In genomic region chr10:71765176-71765906, GRCh38 we compare ENCODE assay signal across 8 cellular contexts. TPM values are rescaled to one million over a fixed set of nuclear protein-coding genes. Genes with fewer than 3 reads are reported as not detected.
DNase-seq lines count a peak whose midpoint lies in the region; ATAC-seq and TF ChIP-seq lines count a peak whose summit lies in the region.

No MANE protein-coding gene starts in this region.

- peak overlapping the region; percentile 95 for H3K27ac Mint-ChIP-seq in activated CD8-positive, alpha-beta T cell treated with anti-CD3 and anti-CD28 coated beads for 36 hours

- no peaks in the 10 kb centered on the region for H3K27me3 ChIP-seq in spleen (replicated peaks in 1 of 7)

- intact Hi-C loops in activated CD8-positive, alpha-beta T cell treated with anti-CD3 and anti-CD28 coated beads for 36 hours (cut with micrococcal nuclease): no loop called here
- intact Hi-C loops in cardiac septum (cut with DNase I): loop anchor here (2.0 to 5.0 kb wide), 2 partner anchors 19 to 218 kb away; no protein-coding TSS in a partner anchor
- intact Hi-C loops in spleen (cut with DNase I; ENCODE audit: low total_unique reads): no loop called here

- no peaks in the 10 kb centered on the region for H3K9me3 Mint-ChIP-seq in activated CD8-positive, alpha-beta T cell treated with anti-CD3 and anti-CD28 coated beads for 36 hours

- H3K27me3 Mint-ChIP-seq in activated CD8-positive, alpha-beta T cell treated with anti-CD3 and anti-CD28 coated beads for 36 hours: no peaks in the 10 kb centered on the region

- DNase-seq in GM03348 (ENCODE audit: low spot score) (peak; percentile 57), cardiac septum (ENCODE audit: low spot score) (peak; percentile 86), spleen (peak; percentile 77), NCI-H510A (lab: John Stamatoyannopoulos, UW) (no peak)
- no peak for DNase-seq in activated CD8-positive, alpha-beta T cell treated with anti-CD3 and anti-CD28 coated beads for 36 hours

- H3K36me3 Mint-ChIP-seq in activated CD8-positive, alpha-beta T cell treated with anti-CD3 and anti-CD28 coated beads for 36 hours (ENCODE audit: low read depth): peaks cover 58% of the 10 kb centered on the region

- no peak overlapping the region for H3K4me3 Mint-ChIP-seq in activated CD8-positive, alpha-beta T cell treated with anti-CD3 and anti-CD28 coated beads for 36 hours

- TF ChIP-seq POLR2A in spleen (IDR thresholded peaks at IDR 0.05): no peak

- peak overlapping the region in 3 of 8 donors; percentile 7 to 81 (median 12) for H3K4me3 ChIP-seq in spleen

- H3K4me1 Mint-ChIP-seq in activated CD8-positive, alpha-beta T cell treated with anti-CD3 and anti-CD28 coated beads for 36 hours (ENCODE audit: low read depth): peaks cover 89% of the 10 kb centered on the region

- TF ChIP-seq CTCF in activated CD8-positive, alpha-beta T cell treated with anti-CD3 and anti-CD28 coated beads for 36 hours (IDR thresholded peaks at IDR 0.05): no peak
- no peak for TF ChIP-seq CTCF in spleen (IDR thresholded peaks at IDR 0.05 in 8 of 11, conservative IDR thresholded peaks at IDR 0.05 in 3 of 11)

- no peaks in the 10 kb centered on the region for H3K9me3 ChIP-seq in spleen

- POLR2A ChIA-PET in activated CD8-positive, alpha-beta T cell treated with anti-CD3 and anti-CD28 coated beads for 36 hours (lab: Charles Lee): interaction anchor here (0.7 to 9.2 kb wide), 5 partner anchors 8 to 47 kb away, joined by 3 to 92 read pairs (median 10); partner anchors contain the start of gene VSIR

- no peak for ATAC-seq in activated CD8-positive, alpha-beta T cell treated with anti-CD3 and anti-CD28 coated beads for 36 hours
- ATAC-seq in GM18873 (IDR thresholded peaks at IDR 0.05; ENCODE audit: low FRiP score, unreplicated experiment) (no peak), GM21526 (IDR thresholded peaks at IDR 0.05; ENCODE audit: low FRiP score, unreplicated experiment) (no peak), HG02938 (IDR thresholded peaks at IDR 0.05; ENCODE audit: unreplicated experiment) (no peak)

- H3K36me3 ChIP-seq in spleen: peaks cover 0 to 94% (median 35%) of the 10 kb centered on the region in 6 donors

- 47 to 72% (median 68%) methylated on average over 8 of the region's 8 CpGs for WGBS in spleen, 5 donors

- CTCF ChIA-PET in activated CD8-positive, alpha-beta T cell treated with anti-CD3 and anti-CD28 coated beads for 36 hours (lab: Charles Lee): interaction anchor here (1.4 to 10.5 kb wide), 6 partner anchors 8 to 77 kb away, joined by 3 to 108 read pairs (median 4); no protein-coding TSS in a partner anchor

- peak overlapping the region; percentile 30 to 98 (median 95) for H3K27ac ChIP-seq in spleen

- H3K4me1 ChIP-seq in spleen: peaks cover 70 to 100% (median 99%) of the 10 kb centered on the region in 6 donors

RNA-seq across cellular contexts. Expression of gene VSIR, which starts 8.0 kb away (rescaled TPM):
- 10 to 100 TPM; 59.6 to 61.0 TPM for total RNA-seq in activated CD8-positive, alpha-beta T cell treated with anti-CD3 and anti-CD28 coated beads for 36 hours
- total RNA-seq in cardiac septum: 63.0 TPM
- 100 to 1,000 TPM; 202 to 512 (median 313) TPM for total RNA-seq in spleen
- 10 to 100 TPM; 34.5 to 84.3 (median 50.4) TPM for polyA plus RNA-seq in spleen

RNA-seq across cellular contexts. Expression of gene C10orf105, which starts 45.8 kb away (rescaled TPM):
- total RNA-seq in activated CD8-positive, alpha-beta T cell treated with anti-CD3 and anti-CD28 coated beads for 36 hours: under 1 TPM; 0.16 to 0.27 TPM
- total RNA-seq in cardiac septum (not detected), spleen (1 to 10 TPM; 1.4 to 4.4 (median 3.4) TPM)
- under 1 TPM; 0.08 to 0.38 (median 0.20) TPM for polyA plus RNA-seq in spleen

Comparison
In these comparisons a context has a peak if more than half of its experiments do, and no peak if none do; other contexts are left out.
1. DNase-seq: peak in GM03348 (single experiment), cardiac septum (single experiment) and spleen (single experiment); none in activated CD8-positive, alpha-beta T cell treated with anti-CD3 and anti-CD28 coated beads for 36 hours (single experiment) and NCI-H510A (single experiment).